1 cellular context compared by ENCODE assay signal in the genomic region with DNA sequence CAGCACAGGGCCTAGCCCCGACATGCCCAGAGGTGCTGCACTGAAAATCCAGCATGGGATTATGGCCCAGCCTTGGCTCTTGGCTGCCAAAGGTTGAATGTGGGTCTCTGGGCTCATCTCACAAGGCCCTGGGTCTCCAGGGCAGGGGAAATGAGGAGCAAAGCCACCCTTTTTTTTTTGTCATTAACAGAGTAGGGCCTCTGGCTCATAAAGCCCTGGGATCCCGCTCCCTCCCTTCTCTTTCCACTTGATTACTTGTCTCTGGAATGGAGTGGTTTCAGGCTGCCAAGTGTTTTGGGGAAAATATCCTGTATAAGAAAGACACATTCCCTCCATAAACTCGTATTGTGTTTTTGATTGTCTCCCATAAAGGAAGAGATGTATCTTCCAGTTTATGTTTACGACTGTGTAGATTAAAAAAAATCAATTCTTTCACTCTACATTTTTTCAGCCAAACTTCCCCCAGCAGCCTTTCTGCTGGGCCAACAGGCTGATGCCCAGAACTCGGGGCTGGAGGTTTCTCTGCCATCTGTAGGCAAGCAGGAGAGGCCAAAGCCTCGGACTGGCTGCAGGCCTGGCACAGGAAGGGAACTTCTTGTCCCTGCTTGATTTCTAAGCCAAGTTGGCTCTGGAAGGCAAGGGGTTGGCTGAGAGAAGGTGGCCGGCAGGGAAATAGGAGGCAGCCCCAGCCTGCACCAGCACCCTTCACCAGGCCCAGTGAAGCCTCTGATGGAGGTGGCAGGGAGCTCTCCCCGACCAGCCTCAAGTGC.
TF ChIP-seq lines count a peak whose summit lies in the region.

No MANE protein-coding gene starts in this region.

TF ChIP-seq in HepG2, 621 proteins besides CTCF, POLR2A, EP300 and RAD21:
- TF ChIP-seq ZNF260 (CRISPR knock-in tag; IDR thresholded peaks at IDR 0.05; ENCODE audit: borderline replicate concordance, low read depth) (no peak), ATRX (CRISPR knock-in tag; IDR thresholded peaks at IDR 0.05; ENCODE audit: borderline replicate concordance) (no peak), ZNF225 (CRISPR knock-in tag; IDR thresholded peaks at IDR 0.05) (no peak), ATM (IDR thresholded peaks at IDR 0.05; ENCODE audit: borderline replicate concordance) (no peak), ZNF775 (CRISPR knock-in tag; IDR thresholded peaks at IDR 0.05; ENCODE audit: borderline replicate concordance) (no peak)
- TF ChIP-seq, protein P1, sequence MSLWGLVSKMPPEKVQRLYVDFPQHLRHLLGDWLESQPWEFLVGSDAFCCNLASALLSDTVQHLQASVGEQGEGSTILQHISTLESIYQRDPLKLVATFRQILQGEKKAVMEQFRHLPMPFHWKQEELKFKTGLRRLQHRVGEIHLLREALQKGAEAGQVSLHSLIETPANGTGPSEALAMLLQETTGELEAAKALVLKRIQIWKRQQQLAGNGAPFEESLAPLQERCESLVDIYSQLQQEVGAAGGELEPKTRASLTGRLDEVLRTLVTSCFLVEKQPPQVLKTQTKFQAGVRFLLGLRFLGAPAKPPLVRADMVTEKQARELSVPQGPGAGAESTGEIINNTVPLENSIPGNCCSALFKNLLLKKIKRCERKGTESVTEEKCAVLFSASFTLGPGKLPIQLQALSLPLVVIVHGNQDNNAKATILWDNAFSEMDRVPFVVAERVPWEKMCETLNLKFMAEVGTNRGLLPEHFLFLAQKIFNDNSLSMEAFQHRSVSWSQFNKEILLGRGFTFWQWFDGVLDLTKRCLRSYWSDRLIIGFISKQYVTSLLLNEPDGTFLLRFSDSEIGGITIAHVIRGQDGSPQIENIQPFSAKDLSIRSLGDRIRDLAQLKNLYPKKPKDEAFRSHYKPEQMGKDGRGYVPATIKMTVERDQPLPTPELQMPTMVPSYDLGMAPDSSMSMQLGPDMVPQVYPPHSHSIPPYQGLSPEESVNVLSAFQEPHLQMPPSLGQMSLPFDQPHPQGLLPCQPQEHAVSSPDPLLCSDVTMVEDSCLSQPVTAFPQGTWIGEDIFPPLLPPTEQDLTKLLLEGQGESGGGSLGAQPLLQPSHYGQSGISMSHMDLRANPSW (CRISPR knock-in tag; IDR thresholded peaks at IDR 0.05; ENCODE audit: borderline replicate concordance), result no peak
